18 cellular contexts compared by ENCODE assay signal in genomic region chr20:47243003-47243402, GRCh38.
"Had no signal": no experiment of that assay in that cellular context is flagged by ENCODE, and none has a peak within 500 bp of the region (broad histone marks: within the 10 kb centered on the region; RNA-seq: fewer than 3 reads in every experiment).

No MANE protein-coding gene starts in this region.

- H3K27me3 Mint-ChIP-seq: activated CD4-positive, alpha-beta memory T cell treated with anti-CD3 and anti-CD28 coated beads, Interleukin-2, amount 10 ng/mL, durations not matched to agents 7 days and 5 days; activated CD8-positive, alpha-beta memory T cell treated with anti-CD3 and anti-CD28 coated beads, Interleukin-2, amount 10 ng/mL, durations not matched to agents 7 days and 5 days had no signal

- H3K4me3 ChIP-seq: adrenal gland, lung, pancreas, spleen had no signal

- H3K27ac ChIP-seq: pancreas had no signal

- DNase-seq: activated CD4-positive, alpha-beta memory T cell treated with anti-CD3 and anti-CD28 coated beads, Interleukin-2, amount 10 ng/mL, durations not matched to agents 7 days and 5 days; activated CD4-positive, alpha-beta T cell treated with anti-CD3 and anti-CD28 coated beads for 4 hours; activated CD8-positive, alpha-beta memory T cell treated with anti-CD3 and anti-CD28 coated beads, Interleukin-2, amount 10 ng/mL, durations not matched to agents 7 days and 5 days; activated effector memory CD4-positive, alpha-beta T cell treated with anti-CD3 and anti-CD28 coated beads, Interleukin-2, amount 50 U/mL, for 16 hours; activated naive CD4-positive, alpha-beta T cell treated with anti-CD3 and anti-CD28 coated beads, Interleukin-2, amount 50 U/mL, for 16 hours; activated T-cell treated with anti-CD3 and anti-CD28 coated beads, Interleukin-2, amount 50 U/mL, for 48 hours; cerebellar nuclear complex; cortex of kidney; head of caudate nucleus; kidney; pancreas; spleen; stimulated activated naive CD4-positive, alpha-beta T cell; SW 1271; T-helper 2 cell had no signal

- H3K9me3 Mint-ChIP-seq: activated CD4-positive, alpha-beta memory T cell treated with anti-CD3 and anti-CD28 coated beads, Interleukin-2, amount 10 ng/mL, durations not matched to agents 7 days and 5 days; WTC11 had no signal

- H3K27ac Mint-ChIP-seq: activated CD4-positive, alpha-beta memory T cell treated with anti-CD3 and anti-CD28 coated beads, Interleukin-2, amount 10 ng/mL, durations not matched to agents 7 days and 5 days; activated CD8-positive, alpha-beta memory T cell treated with anti-CD3 and anti-CD28 coated beads, Interleukin-2, amount 10 ng/mL, durations not matched to agents 7 days and 5 days had no signal

- H3K9me3 ChIP-seq: adrenal gland, pancreas, spleen had no signal

- H3K4me3 Mint-ChIP-seq: activated CD4-positive, alpha-beta memory T cell treated with anti-CD3 and anti-CD28 coated beads, Interleukin-2, amount 10 ng/mL, durations not matched to agents 7 days and 5 days; activated CD8-positive, alpha-beta memory T cell treated with anti-CD3 and anti-CD28 coated beads, Interleukin-2, amount 10 ng/mL, durations not matched to agents 7 days and 5 days; WTC11 had no signal

- H3K27me3 ChIP-seq: adrenal gland, pancreas, spleen had no signal

- H3K4me1 Mint-ChIP-seq: activated CD4-positive, alpha-beta memory T cell treated with anti-CD3 and anti-CD28 coated beads, Interleukin-2, amount 10 ng/mL, durations not matched to agents 7 days and 5 days; activated CD8-positive, alpha-beta memory T cell treated with anti-CD3 and anti-CD28 coated beads, Interleukin-2, amount 10 ng/mL, durations not matched to agents 7 days and 5 days had no signal

- ATAC-seq: activated CD8-positive, alpha-beta memory T cell treated with anti-CD3 and anti-CD28 coated beads, Interleukin-2, amount 10 ng/mL, durations not matched to agents 7 days and 5 days had no signal
